In the genomic region with DNA sequence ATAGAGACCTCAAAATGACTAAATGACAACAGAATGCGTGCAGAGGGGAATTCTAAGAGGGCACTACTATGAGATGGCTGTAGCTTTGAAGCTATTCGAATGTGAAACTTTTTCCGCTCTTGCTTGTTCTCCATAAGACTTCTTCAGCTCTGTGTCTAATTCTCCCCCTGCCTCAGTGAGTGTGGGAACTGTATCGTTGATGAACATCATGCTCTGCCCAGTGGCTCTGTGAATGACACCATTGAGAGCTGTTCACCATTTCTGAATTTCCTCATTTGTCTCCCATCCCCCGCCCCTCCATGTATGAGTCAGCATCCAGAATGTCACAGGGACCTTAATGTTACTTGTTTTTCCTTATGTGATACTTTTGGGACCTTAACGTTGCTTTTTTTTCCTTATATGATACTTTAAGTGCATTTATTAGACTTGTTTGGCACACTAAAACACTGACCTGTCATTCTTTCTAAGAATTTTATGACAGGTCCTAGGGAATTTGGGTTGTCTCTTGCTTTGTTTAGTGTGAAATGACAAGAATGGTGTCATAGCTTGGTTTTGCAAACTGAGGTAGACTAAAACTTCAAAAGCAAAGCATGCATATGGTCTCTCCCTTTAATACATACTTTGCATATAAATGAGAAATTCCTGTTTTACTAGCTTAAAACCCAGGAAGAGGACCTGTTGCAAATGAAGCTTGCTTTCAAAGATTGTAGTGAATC, we compare ENCODE assay signal across 8 cellular contexts.
A peak's percentile ranks its signal among the peaks of the same experiment; 100 is the strongest.
DNase-seq lines count a peak whose midpoint lies in the region; ATAC-seq lines count a peak whose summit lies in the region.

No MANE protein-coding gene starts in this region.

- DNase-seq in NCI-H1417 (lab: John Stamatoyannopoulos, UW) (peak in 2 of 3 experiments; percentile 20 to 33), NCI-H1417 treated with DMSO at 0.1 percent for 48 hours (lab: John Stamatoyannopoulos, UW) (no peak), SIG-M5 treated with dmso at 0.1 percent for 504 hours (lab: John Stamatoyannopoulos, UW; ENCODE audit: unreplicated experiment) (peak; percentile 83), midbrain (lab: John Stamatoyannopoulos, UW) (peak; percentile 78), NCI-H226 (no peak)

- H3K36me3 ChIP-seq in ectodermal cell (ENCODE audit: control insufficient read depth, insufficient read depth, low read length): no peaks in the 10 kb centered on the region
- no peaks in the 10 kb centered on the region for H3K36me3 ChIP-seq in urinary bladder (ENCODE audit: insufficient read depth)

- H3K4me3 ChIP-seq in ectodermal cell (ENCODE audit: insufficient read depth, low read depth, low read length) (no peak overlapping the region), urinary bladder (ENCODE audit: low read depth, low read length) (no peak overlapping the region)

- H3K4me1 ChIP-seq in ectodermal cell (ENCODE audit: control insufficient read depth, insufficient read depth, low read length) (peaks cover 30% of the 10 kb centered on the region), urinary bladder (ENCODE audit: insufficient read depth) (peaks cover 3% of the 10 kb centered on the region)

- H3K27ac ChIP-seq in ectodermal cell (ENCODE audit: insufficient read depth, low read depth, low read length, poor library complexity, severe bottlenecking) (peak overlapping the region; percentile 27), urinary bladder (ENCODE audit: low read depth) (peak overlapping the region; percentile 38)

- H3K9me3 ChIP-seq in ectodermal cell (ENCODE audit: control insufficient read depth, low read length): no peaks in the 10 kb centered on the region

- ATAC-seq in HG02798 (IDR thresholded peaks at IDR 0.05; ENCODE audit: poor library complexity, unreplicated experiment): peak; percentile 39

- H3K27me3 ChIP-seq in ectodermal cell (ENCODE audit: control insufficient read depth, insufficient read depth, low read length, poor library complexity, severe bottlenecking): no peaks in the 10 kb centered on the region

- 41 to 60% methylated on average over 5 to 6 of the region's 6 CpGs for WGBS in ectodermal cell, 2 experiments
- 76% methylated on average over 6 of the region's 6 CpGs for WGBS in urinary bladder

Comparison
In these comparisons a context has a peak if more than half of its experiments do, and no peak if none do; other contexts are left out.
1. DNase-seq: peak in NCI-H1417 (2 of 3), SIG-M5 treated with dmso at 0.1 percent for 504 hours (single experiment) and midbrain (single experiment); none in NCI-H1417 treated with DMSO at 0.1 percent for 48 hours (single experiment) and NCI-H226 (single experiment).